11 cellular contexts compared by ENCODE assay signal in genomic region chr7:21383833-21384220, GRCh38. TPM values are rescaled to one million over a fixed set of nuclear protein-coding genes. Genes with fewer than 3 reads are reported as not detected.
DNase-seq lines count a peak whose midpoint lies in the region; ATAC-seq, FAIRE-seq and TF ChIP-seq lines count a peak whose summit lies in the region.
"Had no signal": no experiment of that assay in that cellular context is flagged by ENCODE, and none has a peak within 500 bp of the region (broad histone marks: within the 10 kb centered on the region; RNA-seq: fewer than 3 reads in every experiment).

No MANE protein-coding gene starts in this region.

- H3K27me3 Mint-ChIP-seq in T-helper 17 cell = no peaks in the 10 kb centered on the region

- no peaks in the 10 kb centered on the region for H3K9me3 ChIP-seq in T-helper 17 cell (ENCODE audit: control insufficient read depth, low read length, poor library complexity, severe bottlenecking)

- no peak for DNase-seq in T-helper 17 cell
- DNase-seq in AG08395 (ENCODE audit: low spot score) = no peak
- no peak for DNase-seq in NCI-H1436 (lab: John Stamatoyannopoulos, UW)
- DNase-seq in H54 (ENCODE audit: insufficient read length, low spot score) = no peak
- DNase-seq: substantia nigra had no signal

- H3K36me3 Mint-ChIP-seq in T-helper 17 cell (ENCODE audit: low read depth) = no peaks in the 10 kb centered on the region

- H3K27ac Mint-ChIP-seq in T-helper 17 cell = no peak overlapping the region
- H3K27ac Mint-ChIP-seq: nephron had no signal

- peaks cover 11% of the 10 kb centered on the region for H3K4me1 Mint-ChIP-seq in T-helper 17 cell
- H3K4me1 Mint-ChIP-seq: nephron had no signal

- ATAC-seq in GM18520 (IDR thresholded peaks at IDR 0.05; ENCODE audit: unreplicated experiment) = peak; percentile 87
- ATAC-seq in GM19467 (IDR thresholded peaks at IDR 0.05; ENCODE audit: unreplicated experiment) = peak; percentile 84
- ATAC-seq in HG02970 (IDR thresholded peaks at IDR 0.05; ENCODE audit: low FRiP score, unreplicated experiment) = peak; percentile 66
- ATAC-seq in T-helper 17 cell = peak; percentile 12
- no peak for ATAC-seq in HG03108 (IDR thresholded peaks at IDR 0.05; ENCODE audit: unreplicated experiment)

- TF ChIP-seq POLR2A in H54 (IDR thresholded peaks at IDR 0.05; ENCODE audit: low read depth, low read length) = no peak

- peak overlapping the region; percentile 59 for H3K4me3 Mint-ChIP-seq in T-helper 17 cell
- H3K4me3 Mint-ChIP-seq: nephron had no signal

- FAIRE-seq in H54 (lab: Jason Lieb, UNC) = no peak
- FAIRE-seq: D721Med had no signal

RNA-seq across cellular contexts. Expression of gene SP4, which starts 44.1 kb away (rescaled TPM):
- total RNA-seq in T-helper 17 cell = 10 to 100 TPM; 31.9 to 35.9 TPM
